Comparison of ENCODE assay signal across 1 cellular context in the genomic region with DNA sequence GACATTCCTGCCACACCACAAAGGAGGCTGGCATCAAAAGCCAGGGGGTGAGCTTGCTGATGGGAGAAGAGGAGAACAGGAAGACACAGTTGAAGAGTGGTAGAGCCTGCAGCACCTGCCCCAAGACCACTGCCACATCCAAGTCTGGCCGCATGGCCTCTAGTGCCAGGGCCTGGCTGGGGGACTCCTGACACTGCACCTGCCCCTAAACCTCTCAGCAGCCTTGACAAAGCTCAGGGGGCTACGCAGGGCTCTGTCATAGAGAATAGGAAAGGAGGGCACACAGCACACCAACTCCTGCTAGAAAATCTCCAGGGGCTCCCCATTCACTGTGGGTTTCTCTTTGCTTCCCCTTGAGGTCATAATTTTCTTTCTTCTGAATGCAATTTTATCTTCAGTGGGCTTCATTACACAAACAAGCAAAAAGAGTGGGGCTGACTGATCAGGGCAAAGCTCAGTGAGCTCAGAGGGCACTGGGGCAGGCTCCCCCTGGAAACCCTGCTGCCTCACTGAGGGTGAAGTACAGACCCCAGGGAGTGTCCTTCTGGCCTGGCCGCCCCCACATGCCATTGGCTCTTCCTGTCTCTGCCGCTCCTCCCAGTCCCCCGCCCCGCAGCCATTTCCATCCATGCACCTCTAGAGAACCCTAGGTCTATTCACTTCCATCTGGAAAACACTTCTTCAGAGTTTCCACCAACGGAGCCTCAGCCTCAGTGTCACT.
TF ChIP-seq lines count a peak whose summit lies in the region.

No MANE protein-coding gene starts in this region.

TF ChIP-seq in HepG2, 621 proteins besides CTCF, POLR2A, EP300 and RAD21 (continued from another document):
- TF ChIP-seq, protein P1, sequence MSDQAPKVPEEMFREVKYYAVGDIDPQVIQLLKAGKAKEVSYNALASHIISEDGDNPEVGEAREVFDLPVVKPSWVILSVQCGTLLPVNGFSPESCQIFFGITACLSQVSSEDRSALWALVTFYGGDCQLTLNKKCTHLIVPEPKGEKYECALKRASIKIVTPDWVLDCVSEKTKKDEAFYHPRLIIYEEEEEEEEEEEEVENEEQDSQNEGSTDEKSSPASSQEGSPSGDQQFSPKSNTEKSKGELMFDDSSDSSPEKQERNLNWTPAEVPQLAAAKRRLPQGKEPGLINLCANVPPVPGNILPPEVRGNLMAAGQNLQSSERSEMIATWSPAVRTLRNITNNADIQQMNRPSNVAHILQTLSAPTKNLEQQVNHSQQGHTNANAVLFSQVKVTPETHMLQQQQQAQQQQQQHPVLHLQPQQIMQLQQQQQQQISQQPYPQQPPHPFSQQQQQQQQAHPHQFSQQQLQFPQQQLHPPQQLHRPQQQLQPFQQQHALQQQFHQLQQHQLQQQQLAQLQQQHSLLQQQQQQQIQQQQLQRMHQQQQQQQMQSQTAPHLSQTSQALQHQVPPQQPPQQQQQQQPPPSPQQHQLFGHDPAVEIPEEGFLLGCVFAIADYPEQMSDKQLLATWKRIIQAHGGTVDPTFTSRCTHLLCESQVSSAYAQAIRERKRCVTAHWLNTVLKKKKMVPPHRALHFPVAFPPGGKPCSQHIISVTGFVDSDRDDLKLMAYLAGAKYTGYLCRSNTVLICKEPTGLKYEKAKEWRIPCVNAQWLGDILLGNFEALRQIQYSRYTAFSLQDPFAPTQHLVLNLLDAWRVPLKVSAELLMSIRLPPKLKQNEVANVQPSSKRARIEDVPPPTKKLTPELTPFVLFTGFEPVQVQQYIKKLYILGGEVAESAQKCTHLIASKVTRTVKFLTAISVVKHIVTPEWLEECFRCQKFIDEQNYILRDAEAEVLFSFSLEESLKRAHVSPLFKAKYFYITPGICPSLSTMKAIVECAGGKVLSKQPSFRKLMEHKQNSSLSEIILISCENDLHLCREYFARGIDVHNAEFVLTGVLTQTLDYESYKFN (CRISPR knock-in tag; conservative IDR thresholded peaks at IDR 0.05): peak; percentile 52; the same call in 1 of the 2 replicates
- TF ChIP-seq ZBTB7B (CRISPR knock-in tag; IDR thresholded peaks at IDR 0.05) (peak; percentile 73; the same call in 1 of the 2 replicates), SKI (IDR thresholded peaks at IDR 0.05; ENCODE audit: partially characterized antibody) (no peak), ZNF703 (CRISPR knock-in tag; IDR thresholded peaks at IDR 0.05; ENCODE audit: borderline replicate concordance) (no peak), ZNF687 (CRISPR knock-in tag; IDR thresholded peaks at IDR 0.05) (peak; percentile 36; the same call in 1 of the 2 replicates), PAF1 (CRISPR knock-in tag; IDR thresholded peaks at IDR 0.05) (no peak), HNF4G (IDR thresholded peaks at IDR 0.05; ENCODE audit: borderline replicate concordance, low read depth, low read length) (peak; percentile 46), HNF4G (CRISPR knock-in tag; IDR thresholded peaks at IDR 0.05; ENCODE audit: borderline replicate concordance, low read depth) (no peak), ETV5 (CRISPR knock-in tag; IDR thresholded peaks at IDR 0.05; ENCODE audit: borderline replicate concordance) (no peak), ZNF598 (CRISPR knock-in tag; IDR thresholded peaks at IDR 0.05; ENCODE audit: borderline replicate concordance) (0 out of 2 replicates have a peak, but pooled peaks have one; percentile 67), TEAD3 (CRISPR knock-in tag; optimal IDR thresholded peaks at IDR 0.05; ENCODE audit: borderline replicate concordance) (peak; percentile 15), REPIN1 (CRISPR knock-in tag; IDR thresholded peaks at IDR 0.05; ENCODE audit: borderline replicate concordance, low read depth) (no peak)
- TF ChIP-seq, protein P2, sequence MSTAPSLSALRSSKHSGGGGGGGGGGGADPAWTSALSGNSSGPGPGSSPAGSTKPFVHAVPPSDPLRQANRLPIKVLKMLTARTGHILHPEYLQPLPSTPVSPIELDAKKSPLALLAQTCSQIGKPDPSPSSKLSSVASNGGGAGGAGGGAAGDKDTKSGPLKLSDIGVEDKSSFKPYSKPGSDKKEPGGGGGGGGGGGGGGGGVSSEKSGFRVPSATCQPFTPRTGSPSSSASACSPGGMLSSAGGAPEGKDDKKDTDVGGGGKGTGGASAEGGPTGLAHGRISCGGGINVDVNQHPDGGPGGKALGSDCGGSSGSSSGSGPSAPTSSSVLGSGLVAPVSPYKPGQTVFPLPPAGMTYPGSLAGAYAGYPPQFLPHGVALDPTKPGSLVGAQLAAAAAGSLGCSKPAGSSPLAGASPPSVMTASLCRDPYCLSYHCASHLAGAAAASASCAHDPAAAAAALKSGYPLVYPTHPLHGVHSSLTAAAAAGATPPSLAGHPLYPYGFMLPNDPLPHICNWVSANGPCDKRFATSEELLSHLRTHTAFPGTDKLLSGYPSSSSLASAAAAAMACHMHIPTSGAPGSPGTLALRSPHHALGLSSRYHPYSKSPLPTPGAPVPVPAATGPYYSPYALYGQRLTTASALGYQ (CRISPR knock-in tag; IDR thresholded peaks at IDR 0.05): no peak
